ENCODE assay signal across 20 cellular contexts in genomic region chr5:180599590-180599914, GRCh38. TPM values are rescaled to one million over a fixed set of nuclear protein-coding genes. Genes with fewer than 3 reads are reported as not detected.
DNase-seq lines count a peak whose midpoint lies in the region; ATAC-seq and TF ChIP-seq lines count a peak whose summit lies in the region.
"Had no signal": no experiment of that assay in that cellular context is flagged by ENCODE, and none has a peak within 500 bp of the region (broad histone marks: within the 10 kb centered on the region; RNA-seq: fewer than 3 reads in every experiment).

No MANE protein-coding gene starts in this region.

- POLR2A ChIA-PET in GM10248 (lab: Yijun Ruan, JAX) = no interaction called here

- H3K36me3 Mint-ChIP-seq in activated CD8-positive, alpha-beta memory T cell treated with anti-CD3 and anti-CD28 coated beads, Interleukin-2, amount 10 ng/mL, durations not matched to agents 7 days and 5 days = no peaks in the 10 kb centered on the region
- H3K36me3 Mint-ChIP-seq in stimulated activated naive B cell treated with anti-CD40 and anti-IgM and Interleukin-4, amounts not matched to agents 10 μg/mL and 1 μg/mL and 100 μg/mL, for 72 hours = no peaks in the 10 kb centered on the region
- H3K36me3 Mint-ChIP-seq in stimulated activated effector memory CD8-positive, alpha-beta T cell treated with anti-CD3 and anti-CD28 coated beads, Interleukin-12 subunit alpha, Interleukin-12 subunit beta, amount 100 ng/mL, for 72 hours = no peaks in the 10 kb centered on the region
- H3K36me3 Mint-ChIP-seq: CD4-positive, alpha-beta memory T cell had no signal

- H3K9me3 Mint-ChIP-seq in activated CD8-positive, alpha-beta memory T cell treated with anti-CD3 and anti-CD28 coated beads, Interleukin-2, amount 10 ng/mL, durations not matched to agents 7 days and 5 days (ENCODE audit: low read depth) = no peaks in the 10 kb centered on the region
- H3K9me3 Mint-ChIP-seq in stimulated activated naive B cell treated with anti-CD40 and anti-IgM and Interleukin-4, amounts not matched to agents 10 μg/mL and 1 μg/mL and 100 μg/mL, for 72 hours = peaks cover 0 to 2% of the 10 kb centered on the region in 2 donors
- no peaks in the 10 kb centered on the region for H3K9me3 Mint-ChIP-seq in stimulated activated effector memory CD8-positive, alpha-beta T cell treated with anti-CD3 and anti-CD28 coated beads, Interleukin-12 subunit alpha, Interleukin-12 subunit beta, amount 100 ng/mL, for 72 hours
- H3K9me3 Mint-ChIP-seq: CD4-positive, alpha-beta memory T cell; GM23338 had no signal

- intact Hi-C loops in posterior vena cava (cut with DNase I) = no loop called here

- CTCF ChIA-PET in activated CD8-positive, alpha-beta memory T cell treated with anti-CD3 and anti-CD28 coated beads, Interleukin-2, amount 10 ng/mL, durations not matched to agents 7 days and 5 days (lab: Charles Lee) = no interaction called here
- CTCF ChIA-PET in GM10248 (lab: Yijun Ruan, JAX) = interaction anchor here (0.8 kb wide), 1 partner anchor 12 kb away, joined by 3 read pairs; no protein-coding TSS in a partner anchor

- no peak for ATAC-seq in activated CD8-positive, alpha-beta memory T cell treated with anti-CD3 and anti-CD28 coated beads, Interleukin-2, amount 10 ng/mL, durations not matched to agents 7 days and 5 days
- no peak for ATAC-seq in HG02938 (IDR thresholded peaks at IDR 0.05; ENCODE audit: unreplicated experiment)
- no peak for ATAC-seq in stimulated activated naive B cell treated with anti-CD40 and anti-IgM and Interleukin-4, amounts not matched to agents 10 μg/mL and 1 μg/mL and 100 μg/mL, for 72 hours (replicated peaks)
- ATAC-seq in stimulated activated effector memory CD8-positive, alpha-beta T cell treated with anti-CD3 and anti-CD28 coated beads, Interleukin-12 subunit alpha, Interleukin-12 subunit beta, amount 100 ng/mL, for 72 hours = no peak
- ATAC-seq: GM23338, HCT116, HepG2, Right ventricle myocardium inferior had no signal

- H3K27me3 Mint-ChIP-seq in activated CD8-positive, alpha-beta memory T cell treated with anti-CD3 and anti-CD28 coated beads, Interleukin-2, amount 10 ng/mL, durations not matched to agents 7 days and 5 days = no peaks in the 10 kb centered on the region
- peaks cover 0 to 6% of the 10 kb centered on the region in 2 donors for H3K27me3 Mint-ChIP-seq in stimulated activated naive B cell treated with anti-CD40 and anti-IgM and Interleukin-4, amounts not matched to agents 10 μg/mL and 1 μg/mL and 100 μg/mL, for 72 hours

- H3K4me1 Mint-ChIP-seq in activated CD8-positive, alpha-beta memory T cell treated with anti-CD3 and anti-CD28 coated beads, Interleukin-2, amount 10 ng/mL, durations not matched to agents 7 days and 5 days = no peaks in the 10 kb centered on the region
- no peaks in the 10 kb centered on the region for H3K4me1 Mint-ChIP-seq in stimulated activated naive B cell treated with anti-CD40 and anti-IgM and Interleukin-4, amounts not matched to agents 10 μg/mL and 1 μg/mL and 100 μg/mL, for 72 hours
- H3K4me1 Mint-ChIP-seq in stimulated activated effector memory CD8-positive, alpha-beta T cell treated with anti-CD3 and anti-CD28 coated beads, Interleukin-12 subunit alpha, Interleukin-12 subunit beta, amount 100 ng/mL, for 72 hours = no peaks in the 10 kb centered on the region
- H3K4me1 Mint-ChIP-seq: CD4-positive, alpha-beta memory T cell had no signal

- H3K27ac Mint-ChIP-seq in activated CD8-positive, alpha-beta memory T cell treated with anti-CD3 and anti-CD28 coated beads, Interleukin-2, amount 10 ng/mL, durations not matched to agents 7 days and 5 days = no peak overlapping the region
- H3K27ac Mint-ChIP-seq in stimulated activated naive B cell treated with anti-CD40 and anti-IgM and Interleukin-4, amounts not matched to agents 10 μg/mL and 1 μg/mL and 100 μg/mL, for 72 hours = no peak overlapping the region
- no peak overlapping the region for H3K27ac Mint-ChIP-seq in stimulated activated effector memory CD8-positive, alpha-beta T cell treated with anti-CD3 and anti-CD28 coated beads, Interleukin-12 subunit alpha, Interleukin-12 subunit beta, amount 100 ng/mL, for 72 hours
- H3K27ac Mint-ChIP-seq: GM23338 had no signal

- DNase-seq in activated CD8-positive, alpha-beta memory T cell treated with anti-CD3 and anti-CD28 coated beads, Interleukin-2, amount 10 ng/mL, durations not matched to agents 7 days and 5 days = peak; percentile 32
- DNase-seq in activated CD8-positive, alpha-beta memory T cell treated with anti-CD3 and anti-CD28 coated beads, Interleukin-2, amount 50 U/mL, for 4 hours = no peak
- peak; percentile 18 for DNase-seq in GM10248 (ENCODE audit: extremely low spot score)
- DNase-seq in HuH-7 (ENCODE audit: low spot score) = peak; percentile 12
- DNase-seq in posterior vena cava (ENCODE audit: low spot score) = peak; percentile 67
- DNase-seq in stimulated activated naive B cell treated with anti-CD40 and anti-IgM and Interleukin-4, amounts not matched to agents 10 μg/mL and 1 μg/mL and 100 μg/mL, for 72 hours = no peak
- no peak for DNase-seq in stimulated activated effector memory CD8-positive, alpha-beta T cell treated with anti-CD3 and anti-CD28 coated beads, Interleukin-12 subunit alpha, Interleukin-12 subunit beta, amount 100 ng/mL, for 72 hours (ENCODE audit: low spot score in 2 of 2)
- DNase-seq: BE2C; CD4-positive, alpha-beta memory T cell; DMS53; EL; KG1; NCI-H1105 treated with DMSO at 0.1 percent for 48 hours; NCI-H1694 treated with DMSO at 0.1 percent for 48 hours had no signal

- no peak for TF ChIP-seq CTCF in GM10248 (IDR thresholded peaks at IDR 0.05; ENCODE audit: control extremely low read depth, extremely low read depth, low read depth, missing control alignments)

- H3K4me3 Mint-ChIP-seq in activated CD8-positive, alpha-beta memory T cell treated with anti-CD3 and anti-CD28 coated beads, Interleukin-2, amount 10 ng/mL, durations not matched to agents 7 days and 5 days = no peak overlapping the region
- no peak overlapping the region for H3K4me3 Mint-ChIP-seq in stimulated activated naive B cell treated with anti-CD40 and anti-IgM and Interleukin-4, amounts not matched to agents 10 μg/mL and 1 μg/mL and 100 μg/mL, for 72 hours
- no peak overlapping the region for H3K4me3 Mint-ChIP-seq in stimulated activated effector memory CD8-positive, alpha-beta T cell treated with anti-CD3 and anti-CD28 coated beads, Interleukin-12 subunit alpha, Interleukin-12 subunit beta, amount 100 ng/mL, for 72 hours
- H3K4me3 Mint-ChIP-seq: CD4-positive, alpha-beta memory T cell; GM23338 had no signal

RNA-seq across cellular contexts. Expression of gene SCGB3A1, which starts 8.3 kb away (rescaled TPM):
- total RNA-seq in activated CD8-positive, alpha-beta memory T cell treated with anti-CD3 and anti-CD28 coated beads, Interleukin-2, amount 10 ng/mL, durations not matched to agents 7 days and 5 days = not detected
- total RNA-seq in posterior vena cava = not detected
- total RNA-seq: CD4-positive, alpha-beta memory T cell; GM23338; HepG2; NCI-H460; Right ventricle myocardium inferior had no signal

RNA-seq across cellular contexts. Expression of gene FLT4, which starts 49.8 kb away (rescaled TPM):
- 1 to 10 TPM; 1.7 to 2.8 TPM for total RNA-seq in activated CD8-positive, alpha-beta memory T cell treated with anti-CD3 and anti-CD28 coated beads, Interleukin-2, amount 10 ng/mL, durations not matched to agents 7 days and 5 days
- 10 to 100 TPM; 18.0 to 29.6 TPM for total RNA-seq in posterior vena cava
- total RNA-seq: HepG2 had no signal

Comparison
In these comparisons a context has a peak if more than half of its experiments do, and no peak if none do; other contexts are left out.
1. DNase-seq: peak in activated CD8-positive, alpha-beta memory T cell treated with anti-CD3 and anti-CD28 coated beads, Interleukin-2, amount 10 ng/mL, durations not matched to agents 7 days and 5 days (single experiment), GM10248 (single experiment), HuH-7 (single experiment) and posterior vena cava (single experiment); none in activated CD8-positive, alpha-beta memory T cell treated with anti-CD3 and anti-CD28 coated beads, Interleukin-2, amount 50 U/mL, for 4 hours (single experiment), stimulated activated naive B cell treated with anti-CD40 and anti-IgM and Interleukin-4, amounts not matched to agents 10 μg/mL and 1 μg/mL and 100 μg/mL, for 72 hours (single experiment) and stimulated activated effector memory CD8-positive, alpha-beta T cell treated with anti-CD3 and anti-CD28 coated beads, Interleukin-12 subunit alpha, Interleukin-12 subunit beta, amount 100 ng/mL, for 72 hours (0 of 2).
2. RNA of gene FLT4, which starts 49.8 kb away (total RNA-seq): 18.0 to 29.6 TPM in posterior vena cava; 1.7 to 2.8 TPM in activated CD8-positive, alpha-beta memory T cell treated with anti-CD3 and anti-CD28 coated beads, Interleukin-2, amount 10 ng/mL, durations not matched to agents 7 days and 5 days; every median in the first group is over 4 times any median in the second.